In genomic region chr14:85856430-85856829, GRCh38 we compare ENCODE assay signal across 14 cellular contexts.
A peak's percentile ranks its signal among the peaks of the same experiment; 100 is the strongest.
DNase-seq lines count a peak whose midpoint lies in the region; ATAC-seq and TF ChIP-seq lines count a peak whose summit lies in the region.
"Had no signal": no experiment of that assay in that cellular context is flagged by ENCODE, and none has a peak within 500 bp of the region (broad histone marks: within the 10 kb centered on the region; RNA-seq: fewer than 3 reads in every experiment).

No MANE protein-coding gene starts in this region.

- H3K27ac ChIP-seq in GM23338 (ENCODE audit: low read depth): no peak overlapping the region

- no peak overlapping the region for H3K4me3 ChIP-seq in GM23338
- no peak overlapping the region for H3K4me3 ChIP-seq in kidney epithelial cell (ENCODE audit: low read depth, low read length)

- ATAC-seq in GM23338: no peak
- no peak for ATAC-seq in WTC11
- no peak for ATAC-seq in HG03342 (IDR thresholded peaks at IDR 0.05; ENCODE audit: unreplicated experiment)
- no peak for ATAC-seq in HG02588 (IDR thresholded peaks at IDR 0.05; ENCODE audit: unreplicated experiment)
- ATAC-seq: HCT116, sciatic nerve had no signal

- TF ChIP-seq CTCF in GM23338 (conservative IDR thresholded peaks at IDR 0.05; ENCODE audit: low read depth in 2 of 2) (peak in 1 of 2 experiments; percentile 50; a peak in 3 of 4 replicates), kidney epithelial cell (IDR thresholded peaks at IDR 0.05; ENCODE audit: insufficient read depth, low read length, poor library complexity, severe bottlenecking) (peak; percentile 22), WTC11 (IDR thresholded peaks at IDR 0.05) (no peak)

- no peaks in the 10 kb centered on the region for H3K4me1 ChIP-seq in GM23338 (ENCODE audit: insufficient read depth)

- H3F3A ChIP-seq in GM23338 (replicated peaks; ENCODE audit: low read depth): no peaks in the 10 kb centered on the region

- H4K20me1 ChIP-seq in GM23338 (replicated peaks; ENCODE audit: insufficient read depth): no peaks in the 10 kb centered on the region

- POLR2A ChIA-PET in WTC11 (lab: Charles Lee): no interaction called here

- H3K4me2 ChIP-seq in GM23338: no peak overlapping the region

- H3K27me3 ChIP-seq in GM23338 (ENCODE audit: insufficient read depth) (no peaks in the 10 kb centered on the region), kidney epithelial cell (ENCODE audit: control insufficient read depth, insufficient read depth, low read length) (no peaks in the 10 kb centered on the region)

- H3K9me2 ChIP-seq in GM23338 (ENCODE audit: insufficient read depth): 0 out of 2 replicates have a peak, but pooled peaks cover under 1% of the 10 kb centered on the region

- H3K36me3 Mint-ChIP-seq in GM23338 (ENCODE audit: low read depth) (no peaks in the 10 kb centered on the region), WTC11 (no peaks in the 10 kb centered on the region)
- H3K36me3 Mint-ChIP-seq: activated naive CD4-positive, alpha-beta T cell treated with anti-CD3 and anti-CD28 coated beads, Interleukin-2, amount 50 U/mL, for 24 hours; CD4-positive, alpha-beta memory T cell had no signal

- H3K36me3 ChIP-seq in GM23338 (ENCODE audit: insufficient read depth) (no peaks in the 10 kb centered on the region), kidney epithelial cell (ENCODE audit: control insufficient read depth, insufficient read depth, low read length) (no peaks in the 10 kb centered on the region)

- no peaks in the 10 kb centered on the region for H3K79me2 ChIP-seq in GM23338 (replicated peaks; ENCODE audit: insufficient read depth)

- H3K27me3 Mint-ChIP-seq in GM23338 (ENCODE audit: insufficient read depth, low read depth, poor library complexity): no peaks in the 10 kb centered on the region
- H3K27me3 Mint-ChIP-seq in WTC11 (ENCODE audit: low read depth): no peaks in the 10 kb centered on the region; the same call in 1 of the 2 replicates

- in situ Hi-C loops in ACHN (cut with HindIII; ENCODE audit: low pct_ligation_motif_present, low pct_unique_long_range_greater_than_20kb, low sequenced_read_pairs) (no loop called here), SK-MEL-5 (cut with HindIII; ENCODE audit: low pct_unique_long_range_greater_than_20kb, low sequenced_read_pairs) (no loop called here)

- CTCF ChIA-PET in WTC11 (lab: Charles Lee): no interaction called here

- H3K27ac Mint-ChIP-seq in GM23338 (no peak overlapping the region), WTC11 (no peak overlapping the region)
- H3K27ac Mint-ChIP-seq: activated naive CD4-positive, alpha-beta T cell treated with anti-CD3 and anti-CD28 coated beads, Interleukin-2, amount 50 U/mL, for 24 hours; CD4-positive, alpha-beta memory T cell had no signal

- no peaks in the 10 kb centered on the region for H3K4me1 Mint-ChIP-seq in GM23338
- no peaks in the 10 kb centered on the region for H3K4me1 Mint-ChIP-seq in WTC11
- H3K4me1 Mint-ChIP-seq: activated naive CD4-positive, alpha-beta T cell treated with anti-CD3 and anti-CD28 coated beads, Interleukin-2, amount 50 U/mL, for 24 hours had no signal

- H3K4me3 Mint-ChIP-seq in GM23338 (no peak overlapping the region), WTC11 (no peak overlapping the region)
- H3K4me3 Mint-ChIP-seq: activated naive CD4-positive, alpha-beta T cell treated with anti-CD3 and anti-CD28 coated beads, Interleukin-2, amount 50 U/mL, for 24 hours; CD4-positive, alpha-beta memory T cell had no signal

- DNase-seq in ACHN (peak; percentile 0), GM23338 (ENCODE audit: low spot score) (peak; percentile 30), SK-MEL-5 (ENCODE audit: low read depth, low spot score) (peak; percentile 7), kidney epithelial cell (ENCODE audit: low read depth) (no peak), WTC11 (ENCODE audit: low spot score) (no peak), COR-L47 (lab: John Stamatoyannopoulos, UW) (no peak)
- DNase-seq: CD4-positive, alpha-beta memory T cell; cerebellar nuclear complex; NCI-H187 had no signal

- no peak overlapping the region for H2AFZ ChIP-seq in GM23338

- H3K9me3 Mint-ChIP-seq in GM23338: no peaks in the 10 kb centered on the region
- no peaks in the 10 kb centered on the region for H3K9me3 Mint-ChIP-seq in WTC11

TF ChIP-seq in GM23338, 12 proteins besides CTCF, POLR2A, EP300 and RAD21:
- no peak for TF ChIP-seq JUNB (IDR thresholded peaks at IDR 0.05; ENCODE audit: unreplicated experiment)
- TF ChIP-seq ZNF114 (CRISPR knock-in tag; IDR thresholded peaks at IDR 0.05): no peak
- no peak for TF ChIP-seq NANOG (IDR thresholded peaks at IDR 0.05; ENCODE audit: borderline replicate concordance)
- no peak for TF ChIP-seq CREB1 (CRISPR knock-in tag; IDR thresholded peaks at IDR 0.05; ENCODE audit: low read depth)
- TF ChIP-seq REST (IDR thresholded peaks at IDR 0.05; ENCODE audit: unreplicated experiment): no peak
- TF ChIP-seq EZH2 (IDR thresholded peaks at IDR 0.05; ENCODE audit: low read depth, unreplicated experiment): no peak

TF ChIP-seq in WTC11, 78 proteins besides CTCF, POLR2A, EP300 and RAD21:
- TF ChIP-seq SMAD4 (CRISPR knock-in tag; IDR thresholded peaks at IDR 0.05): no peak
- TF ChIP-seq TEAD1 (CRISPR knock-in tag; IDR thresholded peaks at IDR 0.05): no peak
- TF ChIP-seq SMAD3 (CRISPR knock-in tag; IDR thresholded peaks at IDR 0.05; ENCODE audit: borderline replicate concordance): no peak
- TF ChIP-seq EMX1 (CRISPR knock-in tag; IDR thresholded peaks at IDR 0.05): no peak
TF ChIP-seq in WTC11: peak in this region for 0.

Comparison
In these comparisons a context has a peak if more than half of its experiments do, and no peak if none do; other contexts are left out.
1. DNase-seq: peak in ACHN (single experiment), GM23338 (single experiment) and SK-MEL-5 (single experiment); none in kidney epithelial cell (single experiment), WTC11 (single experiment) and COR-L47 (single experiment).